ENCODE assay signal across 22 cellular contexts in the genomic region with DNA sequence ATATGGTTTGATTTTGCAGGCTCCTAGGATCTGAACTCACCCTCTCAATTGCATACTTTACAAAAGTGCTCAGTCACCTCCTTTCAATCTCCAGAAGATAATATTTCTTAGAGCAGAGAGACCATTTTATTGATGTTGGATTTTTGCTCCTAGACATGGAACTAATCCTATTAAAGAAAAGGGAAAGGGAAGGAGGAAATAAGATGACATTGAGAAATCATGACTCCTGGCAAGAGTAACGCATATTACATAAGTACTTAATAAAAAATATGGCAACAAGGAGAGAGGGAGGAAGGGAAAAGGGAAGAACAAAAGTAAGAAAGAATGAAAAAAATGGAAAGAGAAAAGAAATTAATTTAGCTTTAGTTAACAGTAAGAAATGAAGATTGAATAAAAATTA.
"Had no signal": no experiment of that assay in that cellular context is flagged by ENCODE, and none has a peak within 500 bp of the region (broad histone marks: within the 10 kb centered on the region; RNA-seq: fewer than 3 reads in every experiment).

No MANE protein-coding gene starts in this region.

- H3K4me3 ChIP-seq: body of pancreas, SJSA1 had no signal

- ATAC-seq: activated CD4-positive, CD25-positive, alpha-beta regulatory T cell treated with anti-CD3 and anti-CD28 coated beads, Interleukin-2, amount 50 U/mL, for 24 hours; activated CD8-positive, alpha-beta T cell treated with anti-CD3 and anti-CD28 coated beads, Interleukin-2, amount 10 ng/mL, durations not matched to agents 7 days and 5 days; body of pancreas; Panc1 had no signal

- DNase-seq: activated CD4-positive, alpha-beta T cell treated with anti-CD3 and anti-CD28 coated beads for 4 hours; activated CD8-positive, alpha-beta memory T cell treated with anti-CD3 and anti-CD28 coated beads, Interleukin-2, amount 50 U/mL, for 48 hours; activated CD8-positive, alpha-beta T cell treated with anti-CD3 and anti-CD28 coated beads, Interleukin-2, amount 10 ng/mL, durations not matched to agents 7 days and 5 days; activated naive CD4-positive, alpha-beta T cell treated with anti-CD3 and anti-CD28 coated beads, Interleukin-2, amount 50 U/mL, for 16 hours; activated naive CD8-positive, alpha-beta T cell treated with anti-CD3 and anti-CD28 coated beads, Interleukin-2, amount 10 ng/mL, durations not matched to agents 7 days and 5 days; activated T-cell treated with anti-CD3 and anti-CD28 coated beads, Interleukin-2, amount 50 U/mL, for 1 hour; aorta; body of pancreas; NCI-H1105 treated with DMSO at 0.1 percent for 48 hours; NCI-H1436 treated with DMSO at 0.1 percent for 48 hours; NCI-H187; NCI-H2081; NCI-H2227 treated with DMSO at 0.1 percent for 48 hours; NCI-H526; NCI-H774; NK-92 treated with Interleukin-12 subunit alpha and Interleukin-12 subunit beta, amount 100 ng/mL, for 24 hours; OCI-M1; RPMI8226; SHP77 had no signal
